In the genomic region with DNA sequence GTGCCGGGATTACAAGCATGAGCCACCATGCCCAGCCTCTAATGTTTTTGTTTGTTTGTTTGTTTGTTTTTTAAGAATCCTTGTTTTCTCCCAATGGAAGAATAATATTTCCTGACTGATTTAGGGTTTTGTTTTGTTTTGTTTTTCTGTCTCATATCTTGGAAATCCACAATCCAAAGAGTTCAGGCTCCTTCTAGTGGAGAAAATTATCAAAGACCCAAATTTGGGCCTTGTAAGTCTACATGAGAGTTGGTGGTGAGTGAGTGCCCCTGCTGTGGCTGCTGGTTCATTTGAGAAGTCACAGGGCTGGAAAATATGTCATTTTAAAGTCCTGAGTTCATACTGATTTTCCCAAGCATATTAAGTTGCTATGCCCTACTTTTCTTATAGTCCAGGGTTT, we compare ENCODE assay signal across 14 cellular contexts. TPM values are rescaled to one million over a fixed set of nuclear protein-coding genes. Genes with fewer than 3 reads are reported as not detected.
A peak's percentile ranks its signal among the peaks of the same experiment; 100 is the strongest.
DNase-seq lines count a peak whose midpoint lies in the region; ATAC-seq and TF ChIP-seq lines count a peak whose summit lies in the region.
"Had no signal": no experiment of that assay in that cellular context is flagged by ENCODE, and none has a peak within 500 bp of the region (broad histone marks: within the 10 kb centered on the region; RNA-seq: fewer than 3 reads in every experiment).

No MANE protein-coding gene starts in this region.

- H3K4me1 ChIP-seq in fibroblast of lung (ENCODE audit: control insufficient read depth, extremely low read depth, insufficient read depth, low read length) (no peaks in the 10 kb centered on the region), smooth muscle cell (ENCODE audit: low read depth) (peaks cover 5% of the 10 kb centered on the region)

- no peak overlapping the region for H2AFZ ChIP-seq in fibroblast of lung (ENCODE audit: low read length)
- H2AFZ ChIP-seq in smooth muscle cell (ENCODE audit: low read depth) = peak overlapping the region; percentile 70

- H3K27me3 ChIP-seq in fibroblast of lung (ENCODE audit: control insufficient read depth, insufficient read depth, low read length) (no peaks in the 10 kb centered on the region), smooth muscle cell (ENCODE audit: low read depth) (no peaks in the 10 kb centered on the region)

- H3K4me3 ChIP-seq in fibroblast of lung (replicated peaks in 1 of 4; ENCODE audit: control extremely low read depth in 1 of 4, insufficient read depth in 1 of 4, low read depth in 3 of 4, low read length in 4 of 4) (no peak overlapping the region), smooth muscle cell (no peak overlapping the region)

- H4K20me1 ChIP-seq in fibroblast of lung (ENCODE audit: control insufficient read depth, extremely low read depth, insufficient read depth, low read length) (no peaks in the 10 kb centered on the region), smooth muscle cell (ENCODE audit: low read depth) (no peaks in the 10 kb centered on the region)

- H3K27ac ChIP-seq in fibroblast of lung (ENCODE audit: insufficient read depth, low read length) (no peak overlapping the region), smooth muscle cell (ENCODE audit: low read depth) (no peak overlapping the region)
- H3K27ac ChIP-seq: 22Rv1, HL-60 had no signal

- intact Hi-C loops in left colon (cut with DNase I, micrococcal nuclease) = no loop called here

- no peak overlapping the region for H3K4me2 ChIP-seq in fibroblast of lung (ENCODE audit: extremely low read depth, insufficient read depth, low read length)
- no peak overlapping the region for H3K4me2 ChIP-seq in smooth muscle cell

- DNase-seq in DMS 273 (lab: John Stamatoyannopoulos, UW; ENCODE audit: unreplicated experiment) (peak; percentile 45), DMS 273 treated with DMSO at 0.1 percent for 48 hours (lab: John Stamatoyannopoulos, UW) (no peak), RPMI7951 (ENCODE audit: low read depth) (peak; percentile 58), fibroblast of lung (ENCODE audit: low read depth in 2 of 2) (peak; percentile 13 to 55), smooth muscle cell (lab: John Stamatoyannopoulos, UW; ENCODE audit: unreplicated experiment) (no peak), left lobe of liver (ENCODE audit: low spot score) (no peak), NCI-H446 (lab: John Stamatoyannopoulos, UW) (no peak), left colon (no peak)
- DNase-seq: activated B cell treated with CpG ODN at 0.5 μM for 24 hours; NCI-H2029; nucleus accumbens; stimulated activated CD4-positive, alpha-beta T cell treated with anti-CD3 and anti-CD28 coated beads, Interleukin-4, amount 100 ng/mL, for 1 hour had no signal

- peak; percentile 40 to 45 for TF ChIP-seq CTCF in fibroblast of lung (conservative IDR thresholded peaks at IDR 0.05 in 1 of 2, IDR thresholded peaks at IDR 0.05 in 1 of 2; ENCODE audit: low read depth in 1 of 2, low read length in 2 of 2)
- no peak for TF ChIP-seq CTCF in smooth muscle cell (IDR thresholded peaks at IDR 0.05; ENCODE audit: borderline replicate concordance, insufficient read depth, poor library complexity, severe bottlenecking)

- H3K36me3 ChIP-seq in fibroblast of lung (ENCODE audit: control insufficient read depth, insufficient read depth, low read length) (no peaks in the 10 kb centered on the region), smooth muscle cell (ENCODE audit: low read depth) (no peaks in the 10 kb centered on the region)

- H3K9ac ChIP-seq in fibroblast of lung (ENCODE audit: insufficient read depth, low read length) = no peak overlapping the region
- H3K9ac ChIP-seq in smooth muscle cell (ENCODE audit: low read depth) = no peak overlapping the region

- ATAC-seq in left lobe of liver (no peak), left colon (no peak)

- 86% methylated on average over 1 of the region's 1 CpG for WGBS in smooth muscle cell (ENCODE audit: low lambda C conversion rate)

- H3K9me3 ChIP-seq in fibroblast of lung (ENCODE audit: control insufficient read depth, insufficient read depth, low read depth, low read length) (no peaks in the 10 kb centered on the region), smooth muscle cell (replicated peaks; ENCODE audit: low read depth) (no peaks in the 10 kb centered on the region)

- no peaks in the 10 kb centered on the region for H3K79me2 ChIP-seq in fibroblast of lung (ENCODE audit: control insufficient read depth, insufficient read depth, low read length)
- H3K79me2 ChIP-seq in smooth muscle cell (ENCODE audit: low read depth) = no peaks in the 10 kb centered on the region

- H3F3A ChIP-seq in smooth muscle cell (ENCODE audit: low read depth) = no peaks in the 10 kb centered on the region

RNA-seq across cellular contexts. Expression of a gene that starts 33.5 kb away (rescaled TPM):
- total RNA-seq in RPMI7951 (2014; rRNA removed; shearing (Covaris generic)) = 49.4 and 56.2 TPM in 2 replicates
- total RNA-seq in fibroblast of lung (23.1 and 23.5 TPM in 2 replicates), smooth muscle cell (56.4 and 70.0 TPM in 2 replicates), left lobe of liver (8.6 TPM), left colon (10 to 100 TPM; 14.4 to 17.8 TPM)
- polyA plus RNA-seq in fibroblast of lung (43.6 and 44.5 TPM in 2 replicates), smooth muscle cell (29.1 and 40.1 TPM in 2 replicates)
- 29.6 and 29.8 TPM in 2 replicates for polyA plus RNA-seq in fibroblast of lung (2012)
- polyA minus RNA-seq in fibroblast of lung (ENCODE audit: low replicate concordance) = 4.1 and 8.0 TPM in 2 replicates

RNA-seq across cellular contexts. Expression of a gene that starts 58.1 kb away (rescaled TPM):
- total RNA-seq in RPMI7951 (2014; rRNA removed; shearing (Covaris generic)) = 120 and 150 TPM in 2 replicates
- 168 and 197 TPM in 2 replicates for total RNA-seq in fibroblast of lung
- 211 and 215 TPM in 2 replicates for polyA plus RNA-seq in fibroblast of lung
- 108 and 112 TPM in 2 replicates for polyA plus RNA-seq in fibroblast of lung (2012)
- polyA minus RNA-seq in fibroblast of lung (ENCODE audit: low replicate concordance) = 22.5 and 37.1 TPM in 2 replicates
- 66.1 and 113 TPM in 2 replicates for total RNA-seq in smooth muscle cell
- 16.5 and 16.7 TPM in 2 replicates for polyA plus RNA-seq in smooth muscle cell
- total RNA-seq in left lobe of liver = 14.7 TPM
- 1 to 10 TPM; 6.3 to 8.0 TPM for total RNA-seq in left colon

Comparison
In these comparisons a context has a peak if more than half of its experiments do, and no peak if none do; other contexts are left out.
1. DNase-seq: peak in DMS 273 (single experiment), RPMI7951 (single experiment) and fibroblast of lung (2 of 2); none in DMS 273 treated with DMSO at 0.1 percent for 48 hours (single experiment), smooth muscle cell (single experiment), left lobe of liver (single experiment), NCI-H446 (0 of 2) and left colon (0 of 2).